16 cellular contexts compared by ENCODE assay signal in the genomic region with DNA sequence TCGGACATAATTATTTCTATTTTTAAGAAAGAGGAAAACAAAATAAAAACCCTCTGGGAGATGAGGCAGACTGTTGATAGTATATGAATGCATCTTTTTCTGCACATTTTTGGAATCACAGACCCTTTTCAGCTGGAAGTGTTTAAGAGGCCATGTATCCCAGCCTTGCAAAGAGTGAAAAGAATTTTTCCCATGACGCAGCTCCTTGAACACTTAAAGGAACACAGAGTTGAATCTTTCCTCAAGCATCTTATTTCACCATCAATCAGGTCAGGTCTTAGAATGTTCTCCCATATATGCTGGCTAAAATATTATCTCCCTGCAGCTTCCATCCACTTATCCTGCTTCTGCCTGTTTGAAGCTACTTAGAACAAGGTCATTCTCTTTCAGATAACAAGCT. TPM values are rescaled to one million over a fixed set of nuclear protein-coding genes. Genes with fewer than 3 reads are reported as not detected.
DNase-seq lines count a peak whose midpoint lies in the region; ATAC-seq and TF ChIP-seq lines count a peak whose summit lies in the region.
"Had no signal": no experiment of that assay in that cellular context is flagged by ENCODE, and none has a peak within 500 bp of the region (broad histone marks: within the 10 kb centered on the region; RNA-seq: fewer than 3 reads in every experiment).

No MANE protein-coding gene starts in this region.

- CTCF ChIA-PET in AG04449 (lab: Yijun Ruan, JAX), result interaction anchor here (0.6 to 0.8 kb wide), 2 partner anchors 18 to 43 kb away, joined by 3 to 4 read pairs; no protein-coding TSS in a partner anchor

- 72% methylated on average over 2 of the region's 2 CpGs for WGBS in right cardiac atrium

- no peak for TF ChIP-seq CTCF in AG04449 (IDR thresholded peaks at IDR 0.05; ENCODE audit: insufficient read depth, low read length, missing control alignments)

- intact Hi-C loops in right cardiac atrium (cut with DNase I), result no loop called here

- H3K27ac ChIP-seq in right cardiac atrium (ENCODE audit: low read length), result no peak overlapping the region

- no peaks in the 10 kb centered on the region for H3K27me3 ChIP-seq in right cardiac atrium (ENCODE audit: control insufficient read depth, insufficient read depth)
- H3K27me3 ChIP-seq: BE2C had no signal

- H3K4me1 ChIP-seq in right cardiac atrium (ENCODE audit: control insufficient read depth, insufficient read depth, low read length), result no peaks in the 10 kb centered on the region
- H3K4me1 ChIP-seq: BE2C had no signal

- POLR2A ChIA-PET in AG04449 (lab: Yijun Ruan, JAX), result no interaction called here

- no peaks in the 10 kb centered on the region for H3K9me3 ChIP-seq in right cardiac atrium (ENCODE audit: control insufficient read depth, low read length)
- H3K9me3 ChIP-seq: BE2C had no signal

- DNase-seq in AG04449 (ENCODE audit: low read depth, low spot score) (peak; percentile 62), EH (ENCODE audit: low read depth) (peak; percentile 72), dedifferentiated amniotic fluid mesenchymal stem cell (ENCODE audit: extremely low spot score) (peak; percentile 52), iris pigment epithelial cell (ENCODE audit: low read depth) (peak; percentile 49), NCI-H2227 (lab: John Stamatoyannopoulos, UW; ENCODE audit: unreplicated experiment) (no peak), right cardiac atrium (no peak), middle frontal gyrus (ENCODE audit: extremely low spot score, low spot score) (no peak)
- DNase-seq: 8988T; BE2C; CD8-positive, alpha-beta T cell; COR-L47; DMS153; DMS79 treated with DMSO at 0.1 percent for 48 hours; GDM1; GOT3; H9 had no signal

- H3K4me3 ChIP-seq in AG04449 (ENCODE audit: low read depth, low read length) (no peak overlapping the region), right cardiac atrium (ENCODE audit: low read length) (no peak overlapping the region)

- ATAC-seq in right cardiac atrium, result no peak
- ATAC-seq: CD8-positive, alpha-beta T cell had no signal

RNA-seq across cellular contexts. Expression of a gene that starts 45.9 kb away (rescaled TPM):
- total RNA-seq in right cardiac atrium, result 10 to 100 TPM; 10.9 to 15.9 (median 14.6) TPM
- 5.0 TPM for polyA plus RNA-seq in right cardiac atrium
- total RNA-seq: CD8-positive, alpha-beta T cell had no signal

Comparison
In these comparisons a context has a peak if more than half of its experiments do, and no peak if none do; other contexts are left out.
1. DNase-seq: peak in AG04449 (single experiment), EH (single experiment), dedifferentiated amniotic fluid mesenchymal stem cell (single experiment) and iris pigment epithelial cell (single experiment); none in NCI-H2227 (single experiment), right cardiac atrium (0 of 3) and middle frontal gyrus (single experiment).